ENCODE assay signal across 17 cellular contexts in the genomic region with DNA sequence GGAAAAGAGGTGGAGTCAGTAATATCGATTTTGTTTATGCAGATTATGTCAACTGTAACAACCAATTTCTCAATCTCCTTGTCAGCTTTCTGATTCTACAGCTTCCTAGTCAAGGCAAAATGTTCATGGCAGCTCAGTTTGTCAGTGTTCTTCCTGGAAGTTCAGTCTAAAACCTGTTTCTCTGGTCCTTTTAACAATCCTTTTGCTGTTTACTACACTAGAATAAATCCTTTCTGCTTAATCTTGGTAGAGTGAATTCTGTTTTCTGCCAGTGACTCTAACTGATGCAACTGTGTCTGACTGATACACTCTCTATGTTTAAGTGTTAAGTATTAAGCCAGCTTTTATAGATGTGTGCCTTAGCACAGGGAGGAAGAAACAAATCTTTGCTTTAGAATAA.
DNase-seq lines count a peak whose midpoint lies in the region; ATAC-seq, FAIRE-seq and TF ChIP-seq lines count a peak whose summit lies in the region.
"Had no signal": no experiment of that assay in that cellular context is flagged by ENCODE, and none has a peak within 500 bp of the region (broad histone marks: within the 10 kb centered on the region; RNA-seq: fewer than 3 reads in every experiment).

No MANE protein-coding gene starts in this region.

- TF ChIP-seq CTCF in bronchial epithelial cell (IDR thresholded peaks at IDR 0.05; ENCODE audit: insufficient read depth, low read length, severe bottlenecking): no peak
- no peak for TF ChIP-seq CTCF in neural cell (IDR thresholded peaks at IDR 0.05; ENCODE audit: poor library complexity, severe bottlenecking)

- H3F3A ChIP-seq in neural cell (ENCODE audit: insufficient read depth, low read length, poor library complexity, severe bottlenecking): peaks cover 3% of the 10 kb centered on the region

- FAIRE-seq in bronchial epithelial cell (lab: Jason Lieb, UNC): no peak
- FAIRE-seq: A204.1, D721Med, H54 had no signal

- no peaks in the 10 kb centered on the region for H3K27me3 Mint-ChIP-seq in stimulated activated naive B cell treated with anti-CD40 and anti-IgM and Interleukin-4, amounts not matched to agents 10 μg/mL and 1 μg/mL and 100 μg/mL, for 72 hours

- H3K4me1 Mint-ChIP-seq in stimulated activated naive B cell treated with anti-CD40 and anti-IgM and Interleukin-4, amounts not matched to agents 10 μg/mL and 1 μg/mL and 100 μg/mL, for 72 hours: no peaks in the 10 kb centered on the region
- H3K4me1 Mint-ChIP-seq: CD14-positive monocyte had no signal

- no peaks in the 10 kb centered on the region for H3K9me3 ChIP-seq in neural cell (ENCODE audit: low read length)

- H3K27ac Mint-ChIP-seq in stimulated activated naive B cell treated with anti-CD40 and anti-IgM and Interleukin-4, amounts not matched to agents 10 μg/mL and 1 μg/mL and 100 μg/mL, for 72 hours: no peak overlapping the region
- H3K27ac Mint-ChIP-seq: CD14-positive monocyte; CD8-positive, alpha-beta T cell had no signal

- H3K4me3 Mint-ChIP-seq in stimulated activated naive B cell treated with anti-CD40 and anti-IgM and Interleukin-4, amounts not matched to agents 10 μg/mL and 1 μg/mL and 100 μg/mL, for 72 hours: no peak overlapping the region
- H3K4me3 Mint-ChIP-seq: CD14-positive monocyte; CD8-positive, alpha-beta T cell had no signal

- no peak overlapping the region for H3K4me2 ChIP-seq in neural cell (ENCODE audit: low read length)

- peak overlapping the region; percentile 23 for H3K27ac ChIP-seq in neural cell (ENCODE audit: low read length)
- H3K27ac ChIP-seq: HL-60 had no signal

- H3K36me3 ChIP-seq in bronchial epithelial cell (ENCODE audit: control insufficient read depth, insufficient read depth, low read length) (no peaks in the 10 kb centered on the region), neural cell (ENCODE audit: insufficient read depth, low read length) (no peaks in the 10 kb centered on the region)

- no peak for ATAC-seq in stimulated activated naive B cell treated with anti-CD40 and anti-IgM and Interleukin-4, amounts not matched to agents 10 μg/mL and 1 μg/mL and 100 μg/mL, for 72 hours (replicated peaks)
- ATAC-seq: CD8-positive, alpha-beta T cell; HCT116 had no signal

- peak; percentile 34 for TF ChIP-seq EP300 in neural cell (conservative IDR thresholded peaks at IDR 0.05; ENCODE audit: poor library complexity, severe bottlenecking)

- H3K27me3 ChIP-seq in bronchial epithelial cell (ENCODE audit: control insufficient read depth, insufficient read depth, low read length) (no peaks in the 10 kb centered on the region), neural cell (ENCODE audit: insufficient read depth, low read depth, low read length) (no peaks in the 10 kb centered on the region)

- H3K9ac ChIP-seq in neural cell (ENCODE audit: low read length): no peak overlapping the region

- no peak overlapping the region for H3K4me3 ChIP-seq in bronchial epithelial cell (ENCODE audit: low read depth, low read length)
- H3K4me3 ChIP-seq in neural cell (ENCODE audit: low read length): no peak overlapping the region

- H3K9me3 Mint-ChIP-seq in stimulated activated naive B cell treated with anti-CD40 and anti-IgM and Interleukin-4, amounts not matched to agents 10 μg/mL and 1 μg/mL and 100 μg/mL, for 72 hours: no peaks in the 10 kb centered on the region
- H3K9me3 Mint-ChIP-seq: CD8-positive, alpha-beta T cell had no signal

- H2AFZ ChIP-seq in neural cell (ENCODE audit: low read depth, low read length): no peak overlapping the region

- no peaks in the 10 kb centered on the region for H4K20me1 ChIP-seq in neural cell (ENCODE audit: insufficient read depth)

- H3K9me2 ChIP-seq in neural cell (ENCODE audit: insufficient read depth, low read length): no peaks in the 10 kb centered on the region

- peak; percentile 7 for DNase-seq in SIG-M5 treated with dmso at 0.1 percent for 504 hours (lab: John Stamatoyannopoulos, UW; ENCODE audit: unreplicated experiment)
- DNase-seq in SIG-M5 (lab: John Stamatoyannopoulos, UW): no peak
- peak; percentile 37 for DNase-seq in bronchial epithelial cell (ENCODE audit: low read depth)
- no peak for DNase-seq in NCI-H146 treated with DMSO at 0.1 percent for 48 hours (lab: John Stamatoyannopoulos, UW; ENCODE audit: unreplicated experiment)
- DNase-seq in effector CD8-positive, alpha-beta T cell (lab: John Stamatoyannopoulos, UW): no peak
- no peak for DNase-seq in stimulated activated naive B cell treated with anti-CD40 and anti-IgM and Interleukin-4, amounts not matched to agents 10 μg/mL and 1 μg/mL and 100 μg/mL, for 72 hours
- DNase-seq: CD8-positive, alpha-beta T cell; COR-L47; DMS153; GF-D8 had no signal

- no peaks in the 10 kb centered on the region for H3K36me3 Mint-ChIP-seq in stimulated activated naive B cell treated with anti-CD40 and anti-IgM and Interleukin-4, amounts not matched to agents 10 μg/mL and 1 μg/mL and 100 μg/mL, for 72 hours
- H3K36me3 Mint-ChIP-seq: CD14-positive monocyte; CD8-positive, alpha-beta T cell had no signal

- H3K79me2 ChIP-seq in neural cell (replicated peaks; ENCODE audit: insufficient read depth, low read length): no peaks in the 10 kb centered on the region

- TF ChIP-seq RAD21 in neural cell (conservative IDR thresholded peaks at IDR 0.05): no peak

TF ChIP-seq in neural cell, 6 proteins besides CTCF, POLR2A, EP300 and RAD21:
- TF ChIP-seq EZH2 (IDR thresholded peaks at IDR 0.05; ENCODE audit: borderline replicate concordance, insufficient read depth, low read length, poor library complexity, severe bottlenecking): no peak
- TF ChIP-seq TAF1 (IDR thresholded peaks at IDR 0.05; ENCODE audit: low read depth): no peak
- TF ChIP-seq, protein P1, sequence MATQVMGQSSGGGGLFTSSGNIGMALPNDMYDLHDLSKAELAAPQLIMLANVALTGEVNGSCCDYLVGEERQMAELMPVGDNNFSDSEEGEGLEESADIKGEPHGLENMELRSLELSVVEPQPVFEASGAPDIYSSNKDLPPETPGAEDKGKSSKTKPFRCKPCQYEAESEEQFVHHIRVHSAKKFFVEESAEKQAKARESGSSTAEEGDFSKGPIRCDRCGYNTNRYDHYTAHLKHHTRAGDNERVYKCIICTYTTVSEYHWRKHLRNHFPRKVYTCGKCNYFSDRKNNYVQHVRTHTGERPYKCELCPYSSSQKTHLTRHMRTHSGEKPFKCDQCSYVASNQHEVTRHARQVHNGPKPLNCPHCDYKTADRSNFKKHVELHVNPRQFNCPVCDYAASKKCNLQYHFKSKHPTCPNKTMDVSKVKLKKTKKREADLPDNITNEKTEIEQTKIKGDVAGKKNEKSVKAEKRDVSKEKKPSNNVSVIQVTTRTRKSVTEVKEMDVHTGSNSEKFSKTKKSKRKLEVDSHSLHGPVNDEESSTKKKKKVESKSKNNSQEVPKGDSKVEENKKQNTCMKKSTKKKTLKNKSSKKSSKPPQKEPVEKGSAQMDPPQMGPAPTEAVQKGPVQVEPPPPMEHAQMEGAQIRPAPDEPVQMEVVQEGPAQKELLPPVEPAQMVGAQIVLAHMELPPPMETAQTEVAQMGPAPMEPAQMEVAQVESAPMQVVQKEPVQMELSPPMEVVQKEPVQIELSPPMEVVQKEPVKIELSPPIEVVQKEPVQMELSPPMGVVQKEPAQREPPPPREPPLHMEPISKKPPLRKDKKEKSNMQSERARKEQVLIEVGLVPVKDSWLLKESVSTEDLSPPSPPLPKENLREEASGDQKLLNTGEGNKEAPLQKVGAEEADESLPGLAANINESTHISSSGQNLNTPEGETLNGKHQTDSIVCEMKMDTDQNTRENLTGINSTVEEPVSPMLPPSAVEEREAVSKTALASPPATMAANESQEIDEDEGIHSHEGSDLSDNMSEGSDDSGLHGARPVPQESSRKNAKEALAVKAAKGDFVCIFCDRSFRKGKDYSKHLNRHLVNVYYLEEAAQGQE (IDR thresholded peaks at IDR 0.05; ENCODE audit: borderline replicate concordance): no peak
- TF ChIP-seq POLR2AphosphoS5 (IDR thresholded peaks at IDR 0.05): no peak
- no peak for TF ChIP-seq SMC3 (conservative IDR thresholded peaks at IDR 0.05; ENCODE audit: poor library complexity)
- no peak for TF ChIP-seq MXI1 (conservative IDR thresholded peaks at IDR 0.05; ENCODE audit: poor library complexity, severe bottlenecking)

Comparison
In these comparisons a context has a peak if more than half of its experiments do, and no peak if none do; other contexts are left out.
1. DNase-seq: peak in SIG-M5 treated with dmso at 0.1 percent for 504 hours (single experiment) and bronchial epithelial cell (single experiment); none in SIG-M5 (single experiment), NCI-H146 treated with DMSO at 0.1 percent for 48 hours (single experiment), effector CD8-positive, alpha-beta T cell (single experiment) and stimulated activated naive B cell treated with anti-CD40 and anti-IgM and Interleukin-4, amounts not matched to agents 10 μg/mL and 1 μg/mL and 100 μg/mL, for 72 hours (single experiment).